20 cellular contexts compared by ENCODE assay signal in the genomic region with DNA sequence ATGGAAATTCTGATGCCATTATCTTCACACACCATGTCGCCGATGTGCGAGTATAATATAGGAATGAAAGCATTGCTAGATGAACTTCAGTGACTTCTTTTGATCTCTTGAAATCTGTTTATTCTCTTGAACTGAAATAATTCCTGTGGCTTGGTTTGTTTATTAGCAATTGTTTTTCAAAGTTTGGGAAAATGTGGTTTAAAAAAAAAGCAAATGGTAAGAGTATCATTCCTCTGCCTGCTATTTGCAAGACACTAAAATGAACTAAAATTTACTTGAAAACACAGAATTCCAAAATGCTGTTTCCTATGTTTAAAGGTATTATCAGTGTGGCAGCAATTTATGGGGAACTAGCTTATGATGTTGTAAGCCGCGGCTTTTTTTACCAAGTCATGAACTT.
"Had no signal": no experiment of that assay in that cellular context is flagged by ENCODE, and none has a peak within 500 bp of the region (broad histone marks: within the 10 kb centered on the region; RNA-seq: fewer than 3 reads in every experiment).

No MANE protein-coding gene starts in this region.

- H3K36me3 Mint-ChIP-seq: stimulated activated memory B cell treated with anti-CD40 and anti-IgM and Interleukin-4, amounts not matched to agents 10 μg/mL and 1 μg/mL and 100 μg/mL, for 72 hours had no signal

- H3K4me1 Mint-ChIP-seq: stimulated activated memory B cell treated with anti-CD40 and anti-IgM and Interleukin-4, amounts not matched to agents 10 μg/mL and 1 μg/mL and 100 μg/mL, for 72 hours had no signal

- H3K27me3 Mint-ChIP-seq: dendritic cell treated with granulocyte-macrophage colony-stimulating factor and Interleukin-4, amounts not matched to agents 40 ng/mL and 50 ng/mL, for 4 days had no signal

- ATAC-seq: foreskin keratinocyte; left colon; mucosa of descending colon; naive thymus-derived CD8-positive, alpha-beta T cell; sciatic nerve; stimulated activated memory B cell treated with anti-CD40 and anti-IgM and Interleukin-4, amounts not matched to agents 10 μg/mL and 1 μg/mL and 100 μg/mL, for 72 hours had no signal

- DNase-seq: esophagus squamous epithelium; foreskin keratinocyte; head of caudate nucleus; hippocampal formation; left colon; mammary epithelial cell; mucosa of descending colon; naive thymus-derived CD8-positive, alpha-beta T cell; posterior cingulate gyrus; spleen; stimulated activated CD4-positive, alpha-beta T cell treated with anti-CD3 and anti-CD28 coated beads, Interleukin-15, amount 100 ng/mL, for 24 hours; stimulated activated CD4-positive, alpha-beta T cell treated with anti-CD3 and anti-CD28 coated beads, Interleukin-1b, Interleukin-23, amount 100 ng/mL, for 48 hours; stimulated activated CD4-positive, alpha-beta T cell treated with anti-CD3 and anti-CD28 coated beads, Interleukin-4, amount 100 ng/mL, for 24 hours; tibial artery; upper lobe of left lung had no signal

- H3K27me3 ChIP-seq: esophagus squamous epithelium, foreskin keratinocyte, spleen, tibial artery, upper lobe of left lung, vagina had no signal

- H3K4me3 ChIP-seq: esophagus squamous epithelium, mucosa of descending colon, spleen, tibial artery, upper lobe of left lung, vagina had no signal

- H3K27ac ChIP-seq: esophagus squamous epithelium, foreskin keratinocyte, tibial artery, upper lobe of left lung, vagina had no signal

- H3K9me3 ChIP-seq: tibial artery, vagina had no signal

- H3K4me3 Mint-ChIP-seq: dendritic cell treated with granulocyte-macrophage colony-stimulating factor and Interleukin-4, amounts not matched to agents 40 ng/mL and 50 ng/mL, for 4 days; naive thymus-derived CD8-positive, alpha-beta T cell; stimulated activated memory B cell treated with anti-CD40 and anti-IgM and Interleukin-4, amounts not matched to agents 10 μg/mL and 1 μg/mL and 100 μg/mL, for 72 hours; stimulated activated naive CD8-positive, alpha-beta T cell treated with anti-CD3 and anti-CD28 coated beads, Interleukin-15, Interleukin-2, amounts not matched to agents 100 ng/mL and 50 ng/mL, for 24 hours had no signal

- H3K4me1 ChIP-seq: foreskin keratinocyte, spleen, tibial artery had no signal

- H3K27ac Mint-ChIP-seq: dendritic cell treated with granulocyte-macrophage colony-stimulating factor and Interleukin-4, amounts not matched to agents 40 ng/mL and 50 ng/mL, for 4 days; naive thymus-derived CD8-positive, alpha-beta T cell; stimulated activated memory B cell treated with anti-CD40 and anti-IgM and Interleukin-4, amounts not matched to agents 10 μg/mL and 1 μg/mL and 100 μg/mL, for 72 hours; stimulated activated naive CD8-positive, alpha-beta T cell treated with anti-CD3 and anti-CD28 coated beads, Interleukin-15, Interleukin-2, amounts not matched to agents 100 ng/mL and 50 ng/mL, for 24 hours had no signal

- H3K36me3 ChIP-seq: esophagus squamous epithelium, spleen, tibial artery, upper lobe of left lung, vagina had no signal
